In genomic region chr1:153626477-153626928, GRCh38 we compare ENCODE assay signal across 12 cellular contexts. TPM values are rescaled to one million over a fixed set of nuclear protein-coding genes. Genes with fewer than 3 reads are reported as not detected.
DNase-seq lines count a peak whose midpoint lies in the region; ATAC-seq and TF ChIP-seq lines count a peak whose summit lies in the region.
"Had no signal": no experiment of that assay in that cellular context is flagged by ENCODE, and none has a peak within 500 bp of the region (broad histone marks: within the 10 kb centered on the region; RNA-seq: fewer than 3 reads in every experiment).

No MANE protein-coding gene starts in this region.

- TF ChIP-seq CTCF in CD8-positive, alpha-beta T cell (IDR thresholded peaks at IDR 0.05): no peak
- TF ChIP-seq CTCF in WTC11 (IDR thresholded peaks at IDR 0.05) (no peak), glutamatergic neuron (IDR thresholded peaks at IDR 0.05; ENCODE audit: partially characterized antibody, unreplicated experiment) (no peak), retinal pigment epithelial cell (conservative IDR thresholded peaks at IDR 0.05; ENCODE audit: low read depth, low read length) (no peak)

- no peaks in the 10 kb centered on the region for H3K27me3 ChIP-seq in CD8-positive, alpha-beta T cell (ENCODE audit: insufficient read depth, low read length)

- no peaks in the 10 kb centered on the region for H3K4me1 ChIP-seq in CD8-positive, alpha-beta T cell (ENCODE audit: insufficient read depth, low read length)

- CTCF ChIA-PET in CD8-positive, alpha-beta T cell (lab: Charles Lee): interaction anchor here (0.7 to 1.9 kb wide), 3 partner anchors 9 to 116 kb away, joined by 3 to 9 read pairs (median 4); no protein-coding TSS in a partner anchor
- CTCF ChIA-PET in WTC11 (lab: Charles Lee): interaction anchor here (1.3 to 5.1 kb wide), 24 partner anchors 14 to 160 kb away, joined by 3 to 230 read pairs (median 13); partner anchors contain the start of genes S100A14, S100A16, S100A6 and SNAPIN

- DNase-seq in CD8-positive, alpha-beta T cell: no peak
- DNase-seq in WTC11 (ENCODE audit: low spot score) (no peak), glutamatergic neuron (no peak), retinal pigment epithelial cell (ENCODE audit: low read depth) (no peak), NCI-H2196 (lab: John Stamatoyannopoulos, UW; ENCODE audit: unreplicated experiment) (no peak), NCI-H748 treated with DMSO at 0.1 percent for 48 hours (lab: John Stamatoyannopoulos, UW) (no peak), ureter (ENCODE audit: low spot score) (no peak)
- DNase-seq: stimulated activated naive CD8-positive, alpha-beta T cell treated with anti-CD3 and anti-CD28 coated beads, Interleukin-15, Interleukin-2, amounts not matched to agents 100 U/mL and 50 U/mL, for 24 hours; T-helper 17 cell had no signal

- no peaks in the 10 kb centered on the region for H3K9me3 ChIP-seq in CD8-positive, alpha-beta T cell (ENCODE audit: low read length)

- intact Hi-C loops in CD8-positive, alpha-beta T cell (cut with DNase I, micrococcal nuclease): no loop called here

- no peak overlapping the region for H3K27ac ChIP-seq in CD8-positive, alpha-beta T cell (ENCODE audit: low read depth, low read length)

- H3K9me3 Mint-ChIP-seq in CD8-positive, alpha-beta T cell: no peaks in the 10 kb centered on the region
- H3K9me3 Mint-ChIP-seq in WTC11 (no peaks in the 10 kb centered on the region), glutamatergic neuron (ENCODE audit: unreplicated experiment) (peaks cover 14% of the 10 kb centered on the region)
- H3K9me3 Mint-ChIP-seq: activated naive CD4-positive, alpha-beta T cell treated with anti-CD3 and anti-CD28 coated beads, Interleukin-2, amount 50 U/mL, for 72 hours had no signal

- H3K4me3 ChIP-seq in CD8-positive, alpha-beta T cell (ENCODE audit: low read depth, low read length): no peak overlapping the region
- peak overlapping the region; percentile 62 for H3K4me3 ChIP-seq in retinal pigment epithelial cell (ENCODE audit: low read length)

- peaks cover 4% of the 10 kb centered on the region for H3K4me1 Mint-ChIP-seq in CD8-positive, alpha-beta T cell (ENCODE audit: low read depth)
- H3K4me1 Mint-ChIP-seq in WTC11 (peaks cover 56% of the 10 kb centered on the region), glutamatergic neuron (ENCODE audit: low read depth, unreplicated experiment) (peaks cover 35% of the 10 kb centered on the region)

- no peaks in the 10 kb centered on the region for H3K36me3 Mint-ChIP-seq in CD8-positive, alpha-beta T cell
- H3K36me3 Mint-ChIP-seq in WTC11 (peaks cover 25% of the 10 kb centered on the region), glutamatergic neuron (ENCODE audit: unreplicated experiment) (peaks cover 7% of the 10 kb centered on the region)
- H3K36me3 Mint-ChIP-seq: activated naive CD4-positive, alpha-beta T cell treated with anti-CD3 and anti-CD28 coated beads, Interleukin-2, amount 50 U/mL, for 72 hours had no signal

- POLR2A ChIA-PET in CD8-positive, alpha-beta T cell (lab: Charles Lee): no interaction called here
- POLR2A ChIA-PET in WTC11 (lab: Charles Lee): interaction anchor here (0.9 to 1.8 kb wide), 7 partner anchors 9 to 149 kb away, joined by 3 to 15 read pairs (median 5); partner anchors contain the start of genes S100A14, S100A16, S100A6 and SLC27A3

- peak overlapping the region; percentile 5 for H3K4me3 Mint-ChIP-seq in CD8-positive, alpha-beta T cell
- H3K4me3 Mint-ChIP-seq in WTC11: peak overlapping the region; percentile 81
- peak overlapping the region; percentile 88 for H3K4me3 Mint-ChIP-seq in glutamatergic neuron (ENCODE audit: unreplicated experiment)

- no peak overlapping the region for H3K27ac Mint-ChIP-seq in CD8-positive, alpha-beta T cell
- H3K27ac Mint-ChIP-seq in WTC11: peak overlapping the region; percentile 93
- peak overlapping the region; percentile 93 for H3K27ac Mint-ChIP-seq in glutamatergic neuron (ENCODE audit: unreplicated experiment)

- H3K27me3 Mint-ChIP-seq in CD8-positive, alpha-beta T cell (ENCODE audit: low read depth): peaks cover 14% of the 10 kb centered on the region
- H3K27me3 Mint-ChIP-seq in WTC11 (ENCODE audit: low read depth): no peaks in the 10 kb centered on the region
- H3K27me3 Mint-ChIP-seq in glutamatergic neuron (ENCODE audit: unreplicated experiment): peaks cover 11% of the 10 kb centered on the region

- no peaks in the 10 kb centered on the region for H3K36me3 ChIP-seq in CD8-positive, alpha-beta T cell (ENCODE audit: insufficient read depth, low read length)

- ATAC-seq in CD8-positive, alpha-beta T cell: no peak
- ATAC-seq in WTC11 (no peak), GM21423 (IDR thresholded peaks at IDR 0.05; ENCODE audit: unreplicated experiment) (no peak)
- ATAC-seq: stimulated activated naive CD8-positive, alpha-beta T cell treated with anti-CD3 and anti-CD28 coated beads, Interleukin-15, Interleukin-2, amounts not matched to agents 100 U/mL and 50 U/mL, for 24 hours; T-helper 17 cell had no signal

TF ChIP-seq in WTC11, 78 proteins besides CTCF, POLR2A, EP300 and RAD21:
- TF ChIP-seq ZNF317 (CRISPR knock-in tag; IDR thresholded peaks at IDR 0.05; ENCODE audit: borderline replicate concordance, low read depth): no peak
- TF ChIP-seq, protein P1, sequence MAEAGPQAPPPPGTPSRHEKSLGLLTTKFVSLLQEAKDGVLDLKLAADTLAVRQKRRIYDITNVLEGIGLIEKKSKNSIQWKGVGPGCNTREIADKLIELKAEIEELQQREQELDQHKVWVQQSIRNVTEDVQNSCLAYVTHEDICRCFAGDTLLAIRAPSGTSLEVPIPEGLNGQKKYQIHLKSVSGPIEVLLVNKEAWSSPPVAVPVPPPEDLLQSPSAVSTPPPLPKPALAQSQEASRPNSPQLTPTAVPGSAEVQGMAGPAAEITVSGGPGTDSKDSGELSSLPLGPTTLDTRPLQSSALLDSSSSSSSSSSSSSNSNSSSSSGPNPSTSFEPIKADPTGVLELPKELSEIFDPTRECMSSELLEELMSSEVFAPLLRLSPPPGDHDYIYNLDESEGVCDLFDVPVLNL (CRISPR knock-in tag; IDR thresholded peaks at IDR 0.05; ENCODE audit: borderline replicate concordance, low read depth): no peak
- TF ChIP-seq ATF6 (CRISPR knock-in tag; IDR thresholded peaks at IDR 0.05): no peak
- TF ChIP-seq ELF4 (CRISPR knock-in tag; IDR thresholded peaks at IDR 0.05; ENCODE audit: low read depth): no peak
- TF ChIP-seq ZNF219 (CRISPR knock-in tag; IDR thresholded peaks at IDR 0.05; ENCODE audit: borderline replicate concordance): no peak
- no peak for TF ChIP-seq ATF1 (CRISPR knock-in tag; IDR thresholded peaks at IDR 0.05)
- no peak for TF ChIP-seq ZBTB21 (CRISPR knock-in tag; IDR thresholded peaks at IDR 0.05; ENCODE audit: borderline replicate concordance)

RNA-seq across cellular contexts. Expression of gene S100A13, which starts 0.8 kb away (rescaled TPM):
- total RNA-seq in CD8-positive, alpha-beta T cell: 1 to 10 TPM; 3.9 to 4.9 TPM
- total RNA-seq in WTC11 (2021): 68.4 to 84.2 TPM (median 73.9 TPM) in 3 replicates
- 92.8 TPM for total RNA-seq in glutamatergic neuron (ENCODE audit: unreplicated experiment)
- 71.6 TPM for total RNA-seq in ureter

RNA-seq across cellular contexts. Expression of gene S100A1, which starts 1.7 kb away (rescaled TPM):
- total RNA-seq in CD8-positive, alpha-beta T cell: not detected
- total RNA-seq in WTC11 (2021) (1.3 to 2.0 TPM (median 1.7 TPM) in 3 replicates), glutamatergic neuron (ENCODE audit: unreplicated experiment) (35.4 TPM), ureter (not detected)
- total RNA-seq: activated naive CD4-positive, alpha-beta T cell treated with anti-CD3 and anti-CD28 coated beads, Interleukin-2, amount 50 U/mL, for 72 hours; mononuclear cell; T-helper 17 cell had no signal

RNA-seq across cellular contexts. Expression of gene CHTOP, which starts 7.4 kb away (rescaled TPM):
- 10 to 100 TPM; 79.1 to 81.2 TPM for total RNA-seq in CD8-positive, alpha-beta T cell
- total RNA-seq in WTC11 (2021) (101 to 105 TPM (median 104 TPM) in 3 replicates), glutamatergic neuron (ENCODE audit: unreplicated experiment) (84.7 TPM), ureter (91.7 TPM)

RNA-seq across cellular contexts. Expression of gene S100A14, which starts 10.4 kb away (rescaled TPM):
- total RNA-seq in CD8-positive, alpha-beta T cell: not detected
- 1.4 to 2.1 TPM (median 1.5 TPM) in 3 replicates for total RNA-seq in WTC11 (2021)
- not detected for total RNA-seq in glutamatergic neuron (ENCODE audit: unreplicated experiment)
- 51.3 TPM for total RNA-seq in ureter
- total RNA-seq: activated naive CD4-positive, alpha-beta T cell treated with anti-CD3 and anti-CD28 coated beads, Interleukin-2, amount 50 U/mL, for 72 hours; mononuclear cell; T-helper 17 cell had no signal

RNA-seq across cellular contexts. Expression of gene S100A16, which starts 13.6 kb away (rescaled TPM):
- total RNA-seq in CD8-positive, alpha-beta T cell: not detected
- 14.6 to 17.6 TPM (median 16.8 TPM) in 3 replicates for total RNA-seq in WTC11 (2021)
- total RNA-seq in glutamatergic neuron (ENCODE audit: unreplicated experiment): 1.1 TPM
- 81.8 TPM for total RNA-seq in ureter
- total RNA-seq: activated naive CD4-positive, alpha-beta T cell treated with anti-CD3 and anti-CD28 coated beads, Interleukin-2, amount 50 U/mL, for 72 hours; mononuclear cell; T-helper 17 cell had no signal

Comparison
In these comparisons a context has a peak if more than half of its experiments do, and no peak if none do; other contexts are left out.
1. H3K4me3 Mint-ChIP-seq: peak in every context shown above with its lines; median percentile 88 in glutamatergic neuron; 81 in WTC11; 5 in CD8-positive, alpha-beta T cell.
2. RNA of gene S100A13, which starts 0.8 kb away (total RNA-seq): 92.8 TPM in glutamatergic neuron (single experiment), 71.6 TPM in ureter (single experiment) and 68.4 to 84.2 TPM in WTC11; 3.9 to 4.9 TPM in CD8-positive, alpha-beta T cell; every median in the first group is over 10 times any median in the second.
3. RNA of gene S100A1, which starts 1.7 kb away (total RNA-seq): 35.4 TPM in glutamatergic neuron (single experiment); 1.3 to 2.0 TPM in WTC11, not detected in ureter (single experiment) and not detected in CD8-positive, alpha-beta T cell; every median in the first group is over 10 times any median in the second.